In genomic region chr2:152499411-152499810, GRCh38 we compare ENCODE assay signal across 10 cellular contexts.
DNase-seq lines count a peak whose midpoint lies in the region; TF ChIP-seq lines count a peak whose summit lies in the region.
"Had no signal": no experiment of that assay in that cellular context is flagged by ENCODE, and none has a peak within 500 bp of the region (broad histone marks: within the 10 kb centered on the region; RNA-seq: fewer than 3 reads in every experiment).

No MANE protein-coding gene starts in this region.

- DNase-seq in NCI-H1694 treated with DMSO at 0.1 percent for 48 hours (lab: John Stamatoyannopoulos, UW) (peak; percentile 23), choroid plexus epithelial cell (ENCODE audit: low read depth) (peak; percentile 35), thyroid gland (no peak), BE2C (no peak), ecto neural progenitor cell (ENCODE audit: low spot score) (no peak), HPDE6-E6E7 (ENCODE audit: extremely low spot score) (no peak)
- DNase-seq: activated CD4-positive, CD25-positive, alpha-beta regulatory T cell; DND-41 had no signal

- H3K27me3 ChIP-seq in muscle layer of colon (ENCODE audit: control insufficient read depth in 1 of 2, insufficient read depth in 2 of 2, low read length in 2 of 2) (no peaks in the 10 kb centered on the region), thyroid gland (no peaks in the 10 kb centered on the region), BE2C (no peaks in the 10 kb centered on the region)

- TF ChIP-seq CTCF in choroid plexus epithelial cell (conservative IDR thresholded peaks at IDR 0.05; ENCODE audit: low read depth, low read length): no peak
- TF ChIP-seq CTCF in thyroid gland (IDR thresholded peaks at IDR 0.05): no peak
- TF ChIP-seq CTCF in BE2C (IDR thresholded peaks at IDR 0.05; ENCODE audit: low read depth, low read length): no peak

- H3K4me1 ChIP-seq in muscle layer of colon (ENCODE audit: insufficient read depth, low read length) (peaks cover 15% of the 10 kb centered on the region), thyroid gland (peaks cover 10 to 33% of the 10 kb centered on the region in 2 donors), BE2C (no peaks in the 10 kb centered on the region)

- 81 to 90% methylated on average over 3 of the region's 3 CpGs for WGBS in thyroid gland, 2 donors

- H3K9me3 ChIP-seq in muscle layer of colon (ENCODE audit: low read length) (no peaks in the 10 kb centered on the region), thyroid gland (no peaks in the 10 kb centered on the region), BE2C (no peaks in the 10 kb centered on the region)

- H3K9ac ChIP-seq in muscle layer of colon (ENCODE audit: low read length): no peak overlapping the region

- TF ChIP-seq POLR2A in thyroid gland (IDR thresholded peaks at IDR 0.05): no peak

- H3K4me3 ChIP-seq in choroid plexus epithelial cell (ENCODE audit: low read depth, low read length) (no peak overlapping the region), muscle layer of colon (ENCODE audit: low read depth in 1 of 2, low read length in 2 of 2) (no peak overlapping the region), thyroid gland (replicated peaks in 1 of 3) (no peak overlapping the region), BE2C (ENCODE audit: low read depth, low read length) (no peak overlapping the region)

- H3K36me3 ChIP-seq in muscle layer of colon (ENCODE audit: insufficient read depth, low read length) (no peaks in the 10 kb centered on the region), thyroid gland (no peaks in the 10 kb centered on the region), BE2C (no peaks in the 10 kb centered on the region)

- intact Hi-C loops in thyroid gland (cut with DNase I): no loop called here

- H3K27ac ChIP-seq in muscle layer of colon (ENCODE audit: low read depth, low read length) (peak overlapping the region; percentile 38), thyroid gland (peak overlapping the region; percentile 3 to 58 (median 51))
- H3K27ac ChIP-seq: HL-60 had no signal

Comparison
In these comparisons a context has a peak if more than half of its experiments do, and no peak if none do; other contexts are left out.
1. DNase-seq: peak in NCI-H1694 treated with DMSO at 0.1 percent for 48 hours (single experiment) and choroid plexus epithelial cell (single experiment); none in thyroid gland (0 of 2), BE2C (single experiment), ecto neural progenitor cell (single experiment) and HPDE6-E6E7 (single experiment).